18 cellular contexts compared by ENCODE assay signal in genomic region chr20:48478806-48479550, GRCh38.
DNase-seq lines count a peak whose midpoint lies in the region; ATAC-seq, FAIRE-seq and TF ChIP-seq lines count a peak whose summit lies in the region.
"Had no signal": no experiment of that assay in that cellular context is flagged by ENCODE, and none has a peak within 500 bp of the region (broad histone marks: within the 10 kb centered on the region; RNA-seq: fewer than 3 reads in every experiment).

No MANE protein-coding gene starts in this region.

- H3K18ac ChIP-seq in neuronal stem cell (ENCODE audit: low read length), result peak overlapping the region; percentile 20

- intact Hi-C loops in A673 (cut with micrococcal nuclease; ENCODE audit: unreplicated experiment), result loop anchor here (2.0 kb wide), 1 partner anchor 104 kb away; no protein-coding TSS in a partner anchor
- intact Hi-C loops in left lung (cut with DNase I), result no loop called here
- intact Hi-C loops in PC-3 (cut with micrococcal nuclease), result no loop called here

- no peak overlapping the region for H4K8ac ChIP-seq in neuronal stem cell (ENCODE audit: low read depth, low read length)

- H2BK5ac ChIP-seq in neuronal stem cell (ENCODE audit: low read length), result no peak overlapping the region

- H3K9ac ChIP-seq in neuronal stem cell (ENCODE audit: low read depth, low read length, poor library complexity), result no peak overlapping the region
- no peak overlapping the region for H3K9ac ChIP-seq in PC-3 (ENCODE audit: low read length)
- H3K9ac ChIP-seq: BLaER1 treated with 17β-estradiol and CSF1 and Interleukin-3, amounts not matched to agents 10 nM and 100 nM had no signal

- BruUV-seq in A673 (replicated peaks; lab: Mats Ljungman, UMichigan) (no TSS peak), PC-3 (replicated peaks; lab: Mats Ljungman, UMichigan) (no TSS peak)

- no peak overlapping the region for H2BK120ac ChIP-seq in neuronal stem cell (ENCODE audit: low read depth, low read length)

- no peaks in the 10 kb centered on the region for H3K9me2 ChIP-seq in PC-3 (replicated peaks; ENCODE audit: low read length)

- no peak overlapping the region for H3K23ac ChIP-seq in neuronal stem cell (ENCODE audit: low read depth, low read length, poor library complexity)

- TF ChIP-seq CTCF in A673 (conservative IDR thresholded peaks at IDR 0.05; ENCODE audit: low read depth, low read length) (no peak), choroid plexus epithelial cell (conservative IDR thresholded peaks at IDR 0.05; ENCODE audit: low read depth, low read length) (no peak), left lung (IDR thresholded peaks at IDR 0.05) (no peak), PC-3 (conservative IDR thresholded peaks at IDR 0.05; ENCODE audit: low read depth, low read length) (no peak)

- H4K20me1 ChIP-seq in PC-3 (ENCODE audit: low read length), result no peaks in the 10 kb centered on the region
- H4K20me1 ChIP-seq: BLaER1 treated with 17β-estradiol and CSF1 and Interleukin-3, amounts not matched to agents 10 nM and 100 nM had no signal

- no CpG with 5 or more reads among the region's 9 CpGs for WGBS in neuronal stem cell (ENCODE audit: extremely low coverage in 2 of 2, insufficient read length in 2 of 2, insufficient replicate concordance in 1 of 2), 2 donors

- no peak overlapping the region for H2AK5ac ChIP-seq in neuronal stem cell (ENCODE audit: low read depth, low read length)

- H3K4ac ChIP-seq in neuronal stem cell (ENCODE audit: low read length), result no peak overlapping the region

- CTCF ChIA-PET in A673 (lab: Charles Lee) (interaction anchor here (0.6 to 1.1 kb wide), 3 partner anchors 142 to 753 kb away, joined by 3 to 4 read pairs (median 3); no protein-coding TSS in a partner anchor), PC-3 (lab: Charles Lee) (no interaction called here)

- no peak overlapping the region for H3K4me2 ChIP-seq in neuronal stem cell (ENCODE audit: insufficient read depth, low read length, poor library complexity, severe bottlenecking)
- no peak overlapping the region for H3K4me2 ChIP-seq in PC-3 (ENCODE audit: low read length)
- H3K4me2 ChIP-seq: BLaER1 treated with 17β-estradiol and CSF1 and Interleukin-3, amounts not matched to agents 10 nM and 100 nM had no signal

- no peak overlapping the region for H4K91ac ChIP-seq in neuronal stem cell (ENCODE audit: low read depth, low read length, poor library complexity)

- no peak overlapping the region for H2BK12ac ChIP-seq in neuronal stem cell (ENCODE audit: low read length)

- H3K4me3 ChIP-seq in A673 (ENCODE audit: low read depth, low read length, poor library complexity, severe bottlenecking), result no peak overlapping the region
- no peak overlapping the region for H3K4me3 ChIP-seq in choroid plexus epithelial cell (ENCODE audit: low read depth, low read length)
- no peak overlapping the region for H3K4me3 ChIP-seq in neuronal stem cell (ENCODE audit: low read length in 2 of 2)
- H3K4me3 ChIP-seq in left lung, result no peak overlapping the region
- no peak overlapping the region for H3K4me3 ChIP-seq in PC-3 (ENCODE audit: low read length)
- H3K4me3 ChIP-seq: BLaER1 treated with 17β-estradiol and CSF1 and Interleukin-3, amounts not matched to agents 10 nM and 100 nM had no signal

- peak; percentile 79 for FAIRE-seq in HTR-8/SVneo (lab: Jason Lieb, UNC)
- FAIRE-seq: H54, HepG2 had no signal

- POLR2A ChIA-PET in A673 (lab: Charles Lee; ENCODE audit: low non-redundant PET) (interaction anchor here (0.7 kb wide), 1 partner anchor 514 kb away, joined by 3 read pairs; no protein-coding TSS in a partner anchor), PC-3 (lab: Charles Lee; ENCODE audit: unreplicated experiment) (no interaction called here)

- DNase-seq in A673 (ENCODE audit: low spot score) (peak; percentile 97), HTR-8/SVneo (ENCODE audit: insufficient read length, low spot score) (no peak), choroid plexus epithelial cell (ENCODE audit: low read depth) (peak; percentile 5), neuronal stem cell (ENCODE audit: low spot score) (no peak), NOMO-1 treated with dmso at 0.1 percent for 144 hours (lab: John Stamatoyannopoulos, UW; ENCODE audit: unreplicated experiment) (no peak), KBM-7 (no peak), left lung (no peak), PC-3 (no peak)
- DNase-seq: 8988T; Calu3; CD8-positive, alpha-beta T cell; DMS79 treated with DMSO at 0.1 percent for 48 hours; GF-D8; HFFc6 had no signal

- H3K36me3 ChIP-seq in A673 (ENCODE audit: insufficient read depth, low read length, poor library complexity, severe bottlenecking) (no peaks in the 10 kb centered on the region), neuronal stem cell (replicated peaks in 1 of 2; ENCODE audit: control insufficient read depth in 2 of 2, insufficient read depth in 2 of 2, low read length in 2 of 2) (no peaks in the 10 kb centered on the region), left lung (no peaks in the 10 kb centered on the region), PC-3 (ENCODE audit: low read depth, low read length) (no peaks in the 10 kb centered on the region)
- H3K36me3 ChIP-seq: BLaER1 treated with 17β-estradiol and CSF1 and Interleukin-3, amounts not matched to agents 10 nM and 100 nM had no signal

- peaks cover 78% of the 10 kb centered on the region for H3K27me3 ChIP-seq in A673 (replicated peaks; ENCODE audit: insufficient read depth, low read depth, low read length, poor library complexity)
- H3K27me3 ChIP-seq in neuronal stem cell (ENCODE audit: control insufficient read depth in 3 of 3, insufficient read depth in 3 of 3, low read depth in 1 of 3, low read length in 3 of 3), result peaks cover 0 to 22% (median 0%) of the 10 kb centered on the region in 3 experiments
- peaks cover 4 to 71% of the 10 kb centered on the region in 2 donors for H3K27me3 ChIP-seq in left lung
- peaks cover 96% of the 10 kb centered on the region for H3K27me3 ChIP-seq in PC-3 (ENCODE audit: low read length)
- H3K27me3 ChIP-seq: BLaER1 treated with 17β-estradiol and CSF1 and Interleukin-3, amounts not matched to agents 10 nM and 100 nM had no signal

- H2BK15ac ChIP-seq in neuronal stem cell (ENCODE audit: low read length), result no peak overlapping the region

- H3K14ac ChIP-seq in neuronal stem cell (ENCODE audit: low read length), result no peak overlapping the region

- no peaks in the 10 kb centered on the region for H3F3A ChIP-seq in PC-3 (ENCODE audit: low read length, unreplicated experiment)

- H3K79me1 ChIP-seq in neuronal stem cell (ENCODE audit: low read depth, low read length), result no peaks in the 10 kb centered on the region

- H2AFZ ChIP-seq in neuronal stem cell (ENCODE audit: low read length), result no peak overlapping the region
- no peak overlapping the region for H2AFZ ChIP-seq in PC-3 (ENCODE audit: low read length)

- in situ Hi-C loops in KBM-7 (cut with MboI; ENCODE audit: low pct_unique_long_range_greater_than_20kb, low sequenced_read_pairs), result no loop called here

- no peaks in the 10 kb centered on the region for H3K79me2 ChIP-seq in PC-3 (ENCODE audit: low read length)

- H3K4me1 ChIP-seq in A673 (ENCODE audit: insufficient read depth, low read length, poor library complexity, severe bottlenecking) (peaks cover 30% of the 10 kb centered on the region), neuronal stem cell (ENCODE audit: control insufficient read depth in 2 of 2, insufficient read depth in 1 of 2, low read depth in 1 of 2, low read length in 2 of 2) (peaks cover 0 to 2% of the 10 kb centered on the region in 2 donors), left lung (no peaks in the 10 kb centered on the region), PC-3 (ENCODE audit: insufficient read depth, low read length) (no peaks in the 10 kb centered on the region)

- no peak overlapping the region for H3K27ac ChIP-seq in A673 (ENCODE audit: low read depth, low read length, poor library complexity, severe bottlenecking)
- no peak overlapping the region for H3K27ac ChIP-seq in neuronal stem cell (replicated peaks; ENCODE audit: low read length)
- H3K27ac ChIP-seq in left lung, result no peak overlapping the region
- no peak overlapping the region for H3K27ac ChIP-seq in PC-3 (ENCODE audit: low read length)
- H3K27ac ChIP-seq: BLaER1 treated with 17β-estradiol and CSF1 and Interleukin-3, amounts not matched to agents 10 nM and 100 nM had no signal

- no peaks in the 10 kb centered on the region for H3K9me3 ChIP-seq in A673 (ENCODE audit: low read depth, low read length, poor library complexity, severe bottlenecking)
- H3K9me3 ChIP-seq in neuronal stem cell (replicated peaks in 1 of 2; ENCODE audit: control insufficient read depth in 2 of 2, insufficient read depth in 1 of 2, low read depth in 1 of 2, low read length in 2 of 2), result no peaks in the 10 kb centered on the region
- no peaks in the 10 kb centered on the region for H3K9me3 ChIP-seq in left lung
- no peaks in the 10 kb centered on the region for H3K9me3 ChIP-seq in PC-3 (ENCODE audit: low read length)
- H3K9me3 ChIP-seq: BLaER1 treated with 17β-estradiol and CSF1 and Interleukin-3, amounts not matched to agents 10 nM and 100 nM had no signal

- ATAC-seq in left lung, result no peak
- no peak for ATAC-seq in PC-3
- ATAC-seq: CD8-positive, alpha-beta T cell; HCT116; HepG2 had no signal

Comparison
In these comparisons a context has a peak if more than half of its experiments do, and no peak if none do; other contexts are left out.
1. DNase-seq: peak in A673 (single experiment) and choroid plexus epithelial cell (single experiment); none in HTR-8/SVneo (single experiment), neuronal stem cell (single experiment), NOMO-1 treated with dmso at 0.1 percent for 144 hours (single experiment), KBM-7 (single experiment), left lung (0 of 2) and PC-3 (single experiment).